8 cellular contexts compared by ENCODE assay signal in the genomic region with DNA sequence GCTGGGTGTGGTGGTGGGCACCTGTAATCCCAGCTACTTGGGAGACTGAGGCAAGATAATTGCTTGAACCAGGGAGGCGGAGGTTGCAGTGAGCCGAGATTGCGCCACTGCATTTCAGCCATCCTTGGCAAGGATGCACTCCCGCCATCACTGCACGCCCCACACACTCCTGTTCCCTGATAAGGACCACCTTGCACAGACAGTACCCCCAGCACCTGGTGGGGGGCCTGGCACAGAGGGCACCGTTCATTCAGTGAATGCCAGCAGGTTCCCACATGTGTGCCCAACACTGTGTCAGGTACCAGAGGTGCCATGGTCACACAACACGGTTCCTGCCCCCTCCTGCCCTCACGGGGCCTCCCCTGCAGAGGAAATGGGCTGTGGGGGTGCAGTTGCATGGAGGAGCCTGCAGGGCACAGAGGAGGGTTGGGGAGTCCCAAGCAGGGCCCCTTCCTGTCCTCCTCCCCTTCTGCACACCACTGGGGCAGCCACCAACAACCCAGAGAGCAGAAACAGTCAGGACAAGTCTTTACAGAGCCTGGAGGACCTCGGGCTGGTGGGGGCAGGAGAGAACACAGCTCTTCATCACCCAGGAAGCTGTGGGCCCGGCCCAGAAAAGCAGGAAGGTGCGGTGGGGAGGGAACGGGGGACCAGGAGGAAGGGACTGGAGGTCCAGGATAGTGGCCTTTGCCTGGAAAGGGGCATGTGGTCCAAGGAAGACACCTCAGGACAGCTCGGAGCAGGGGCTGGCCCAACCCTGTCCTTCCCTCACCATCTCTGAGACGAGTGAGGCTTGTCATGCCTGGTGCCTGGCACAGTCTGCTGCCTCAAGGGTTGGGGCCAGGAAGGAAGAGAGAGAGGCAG. TPM values are rescaled to one million over a fixed set of nuclear protein-coding genes. Genes with fewer than 3 reads are reported as not detected.
DNase-seq lines count a peak whose midpoint lies in the region; ATAC-seq and TF ChIP-seq lines count a peak whose summit lies in the region.

No MANE protein-coding gene starts in this region.

- TF ChIP-seq CTCF in GM12864 (IDR thresholded peaks at IDR 0.05; ENCODE audit: low read depth, low read length, missing control alignments) = peak; percentile 67
- peak; percentile 32 for TF ChIP-seq CTCF in fibroblast of villous mesenchyme (IDR thresholded peaks at IDR 0.05; ENCODE audit: insufficient read depth, low read depth, low read length)

- peak; percentile 59 for ATAC-seq in GM21825 (IDR thresholded peaks at IDR 0.05; ENCODE audit: unreplicated experiment)
- no peak for ATAC-seq in right cardiac atrium

- no peaks in the 10 kb centered on the region for H3K9me3 ChIP-seq in right cardiac atrium (ENCODE audit: control insufficient read depth, low read length)

- no peak for DNase-seq in GM12864 (ENCODE audit: low read depth)
- DNase-seq in T-helper 9 cell = peak; percentile 38
- DNase-seq in fibroblast of villous mesenchyme (ENCODE audit: low read depth) = no peak
- no peak for DNase-seq in right cardiac atrium
- no peak for DNase-seq in NCI-H774 (lab: John Stamatoyannopoulos, UW)
- DNase-seq in NCI-H2107 treated with DMSO at 0.1 percent for 48 hours (lab: John Stamatoyannopoulos, UW; ENCODE audit: unreplicated experiment) = no peak
- no peak for DNase-seq in GOT3 (lab: John Stamatoyannopoulos, UW)

- intact Hi-C loops in right cardiac atrium (cut with DNase I) = loop anchor here in 2 of 4 donors (5.0 to 10.0 kb wide), 2 partner anchors 48 to 51 kb away; no protein-coding TSS in a partner anchor

- H3K4me3 ChIP-seq in GM12864 (ENCODE audit: low read depth, low read length) = no peak overlapping the region
- no peak overlapping the region for H3K4me3 ChIP-seq in fibroblast of villous mesenchyme (ENCODE audit: low read depth, low read length)
- no peak overlapping the region for H3K4me3 ChIP-seq in right cardiac atrium (ENCODE audit: low read length)

- no peaks in the 10 kb centered on the region for H3K4me1 ChIP-seq in right cardiac atrium (ENCODE audit: control insufficient read depth, insufficient read depth, low read length)

- H3K27me3 ChIP-seq in right cardiac atrium (ENCODE audit: control insufficient read depth, insufficient read depth) = no peaks in the 10 kb centered on the region

- 80% methylated on average over 14 of the region's 14 CpGs for WGBS in right cardiac atrium

- no peak overlapping the region for H3K27ac ChIP-seq in right cardiac atrium (ENCODE audit: low read length)

RNA-seq across cellular contexts. Expression of a gene that starts 7.1 kb away (rescaled TPM):
- under 0.01 TPM in 1 of 2 replicates, not detected in the other for total RNA-seq in fibroblast of villous mesenchyme
- total RNA-seq in right cardiac atrium = under 1 TPM in 1 of 4 donors, not detected in 3; 0.11 TPM
- polyA plus RNA-seq in right cardiac atrium = 0.07 TPM

RNA-seq across cellular contexts. Expression of a gene that starts 23.1 kb away (rescaled TPM):
- total RNA-seq in fibroblast of villous mesenchyme (0.32 and 1.3 TPM in 2 replicates), right cardiac atrium (under 1 TPM; 0.17 to 0.47 (median 0.17) TPM)
- 0.34 TPM for polyA plus RNA-seq in right cardiac atrium
